1 cellular context compared by ENCODE assay signal in genomic region chr19:57280165-57280912, GRCh38.
A peak's percentile ranks its signal among the peaks of the same experiment; 100 is the strongest.
TF ChIP-seq lines count a peak whose summit lies in the region.

Gene ZNF460 (plus strand): TSS chr19:57280485. CDS start chr19:57280807, 322 bp downstream.

TF ChIP-seq in K562, 482 proteins besides CTCF, POLR2A, EP300 and RAD21 (continued from another document and continues in another):
- TF ChIP-seq ZNF407 (IDR thresholded peaks at IDR 0.05; ENCODE audit: low read depth) (no peak; the same call in 1 of the 2 replicates), BCLAF1 (IDR thresholded peaks at IDR 0.05; ENCODE audit: borderline replicate concordance in 1 of 2, control insufficient read depth in 1 of 2, low read depth in 2 of 2, low read length in 1 of 2) (no peak), HOXB6 (CRISPR knock-in tag; IDR thresholded peaks at IDR 0.05; ENCODE audit: borderline replicate concordance) (no peak), SP2 (IDR thresholded peaks at IDR 0.05; ENCODE audit: extremely low read depth, low read depth, low read length, poor library complexity, severe bottlenecking) (peak; percentile 54), ZBTB34 (CRISPR knock-in tag; IDR thresholded peaks at IDR 0.05) (no peak), FOXP4 (CRISPR knock-in tag; IDR thresholded peaks at IDR 0.05; ENCODE audit: borderline replicate concordance) (0 out of 2 replicates have a peak, but pooled peaks have one; percentile 61), NR3C1 (CRISPR knock-in tag; IDR thresholded peaks at IDR 0.05) (0 out of 2 replicates have a peak, but pooled peaks have one; percentile 31), MITF (IDR thresholded peaks at IDR 0.05) (no peak), MTF1 (CRISPR knock-in tag; IDR thresholded peaks at IDR 0.05; ENCODE audit: borderline replicate concordance) (no peak), MCM7 (IDR thresholded peaks at IDR 0.05) (no peak), GTF2E2 (tag; IDR thresholded peaks at IDR 0.05) (peak; percentile 84), ZNF655 (CRISPR knock-in tag; IDR thresholded peaks at IDR 0.05) (no peak), ZBTB40 (IDR thresholded peaks at IDR 0.05) (peak; percentile 91), ZBTB40 (CRISPR knock-in tag; IDR thresholded peaks at IDR 0.05) (no peak), NR1H2 (CRISPR knock-in tag; IDR thresholded peaks at IDR 0.05) (no peak), BRD9 (IDR thresholded peaks at IDR 0.05; ENCODE audit: low read depth, partially characterized antibody) (no peak), ZZZ3 (IDR thresholded peaks at IDR 0.05) (peak; percentile 95), ID3 (CRISPR knock-in tag; IDR thresholded peaks at IDR 0.05) (no peak), ID3 (tag; IDR thresholded peaks at IDR 0.05) (no peak; the same call in none of the 2 replicates), COPS2 (conservative IDR thresholded peaks at IDR 0.05) (no peak), HDAC3 (IDR thresholded peaks at IDR 0.05; ENCODE audit: borderline replicate concordance, partially characterized antibody) (no peak), ZNF217 (CRISPR knock-in tag; IDR thresholded peaks at IDR 0.05) (no peak), PCBP2 (IDR thresholded peaks at IDR 0.05; ENCODE audit: low read depth, low read length, poor library complexity, severe bottlenecking) (no peak), E2F3 (CRISPR knock-in tag; IDR thresholded peaks at IDR 0.05) (peak; percentile 70; the same call in 1 of the 2 replicates)
